ENCODE assay signal across 20 cellular contexts in genomic region chr16:50842013-50842505, GRCh38.
DNase-seq lines count a peak whose midpoint lies in the region; ATAC-seq and TF ChIP-seq lines count a peak whose summit lies in the region.
"Had no signal": no experiment of that assay in that cellular context is flagged by ENCODE, and none has a peak within 500 bp of the region (broad histone marks: within the 10 kb centered on the region; RNA-seq: fewer than 3 reads in every experiment).

No MANE protein-coding gene starts in this region.

- ATAC-seq in T-cell (replicated peaks in 1 of 4), result no peak
- no peak for ATAC-seq in stimulated activated memory B cell treated with anti-CD40 and anti-IgM and Interleukin-4, amounts not matched to agents 10 μg/mL and 1 μg/mL and 100 μg/mL, for 72 hours
- no peak for ATAC-seq in HG02588 (IDR thresholded peaks at IDR 0.05; ENCODE audit: unreplicated experiment)

- intact Hi-C loops in activated CD4-positive, alpha-beta T cell treated with anti-CD3 and anti-CD28 coated beads, Interleukin-2, amount 10 ng/mL, durations not matched to agents 24 days and 14 days (cut with micrococcal nuclease), result no loop called here

- no peaks in the 10 kb centered on the region for H3K4me1 ChIP-seq in endodermal cell (ENCODE audit: control insufficient read depth, insufficient read depth, low read length)
- H3K4me1 ChIP-seq: foreskin keratinocyte had no signal

- no peaks in the 10 kb centered on the region for H3K9me3 Mint-ChIP-seq in activated CD4-positive, alpha-beta T cell treated with anti-CD3 and anti-CD28 coated beads, Interleukin-2, amount 10 ng/mL, durations not matched to agents 24 days and 14 days
- H3K9me3 Mint-ChIP-seq in T-cell, result no peaks in the 10 kb centered on the region
- H3K9me3 Mint-ChIP-seq in endodermal cell, result no peaks in the 10 kb centered on the region
- no peaks in the 10 kb centered on the region for H3K9me3 Mint-ChIP-seq in stimulated activated memory B cell treated with anti-CD40 and anti-IgM and Interleukin-4, amounts not matched to agents 10 μg/mL and 1 μg/mL and 100 μg/mL, for 72 hours
- H3K9me3 Mint-ChIP-seq: activated naive CD4-positive, alpha-beta T cell treated with anti-CD3 and anti-CD28 coated beads, Interleukin-2, amount 50 U/mL, for 72 hours; mesothelial cell of epicardium; nephron progenitor cell; T-helper 1 cell treated with Interleukin-12 subunit alpha and Interleukin-12 subunit beta and Interleukin-4 antibody, amounts not matched to agents 30 μg/mL and 1 μg/mL, for 36 hours had no signal

- peaks cover 17% of the 10 kb centered on the region for H3K4me1 Mint-ChIP-seq in activated CD4-positive, alpha-beta T cell treated with anti-CD3 and anti-CD28 coated beads, Interleukin-2, amount 10 ng/mL, durations not matched to agents 24 days and 14 days
- peaks cover 17 to 27% (median 19%) of the 10 kb centered on the region in 3 donors for H3K4me1 Mint-ChIP-seq in T-cell
- H3K4me1 Mint-ChIP-seq in endodermal cell, result peaks cover 12% of the 10 kb centered on the region
- H3K4me1 Mint-ChIP-seq in stimulated activated memory B cell treated with anti-CD40 and anti-IgM and Interleukin-4, amounts not matched to agents 10 μg/mL and 1 μg/mL and 100 μg/mL, for 72 hours, result peaks cover 22% of the 10 kb centered on the region
- H3K4me1 Mint-ChIP-seq: mesothelial cell of epicardium had no signal

- H3K27ac Mint-ChIP-seq in activated CD4-positive, alpha-beta T cell treated with anti-CD3 and anti-CD28 coated beads, Interleukin-2, amount 10 ng/mL, durations not matched to agents 24 days and 14 days, result no peak overlapping the region
- H3K27ac Mint-ChIP-seq in T-cell (no peak overlapping the region), endodermal cell (no peak overlapping the region)
- H3K27ac Mint-ChIP-seq in stimulated activated memory B cell treated with anti-CD40 and anti-IgM and Interleukin-4, amounts not matched to agents 10 μg/mL and 1 μg/mL and 100 μg/mL, for 72 hours, result no peak overlapping the region
- H3K27ac Mint-ChIP-seq: mesothelial cell of epicardium; nephron progenitor cell; T-helper 1 cell treated with Interleukin-12 subunit alpha and Interleukin-12 subunit beta and Interleukin-4 antibody, amounts not matched to agents 30 μg/mL and 1 μg/mL, for 36 hours had no signal

- DNase-seq in activated CD4-positive, alpha-beta T cell treated with anti-CD3 and anti-CD28 coated beads, Interleukin-2, amount 10 ng/mL, durations not matched to agents 24 days and 14 days, result no peak
- no peak for DNase-seq in activated CD4-positive, alpha-beta T cell treated with anti-CD3 and anti-CD28 coated beads for 4 hours
- DNase-seq in T-cell (no peak), endodermal cell (peak; percentile 47), DMS79 treated with DMSO at 0.1 percent for 48 hours (lab: John Stamatoyannopoulos, UW) (no peak), cerebellar nuclear complex (lab: John Stamatoyannopoulos, UW) (no peak)
- DNase-seq: effector CD4-positive, alpha-beta T cell; foreskin keratinocyte; NCI-H2171; nephron progenitor cell; testis had no signal

- no peak for TF ChIP-seq CTCF in endodermal cell (conservative IDR thresholded peaks at IDR 0.05)

- POLR2A ChIA-PET in T-cell (lab: Charles Lee), result no interaction called here

- no peak overlapping the region for H3K4me3 ChIP-seq in endodermal cell (ENCODE audit: low read length)
- H3K4me3 ChIP-seq: GM12878, SJSA1 had no signal

- H3K36me3 Mint-ChIP-seq in activated CD4-positive, alpha-beta T cell treated with anti-CD3 and anti-CD28 coated beads, Interleukin-2, amount 10 ng/mL, durations not matched to agents 24 days and 14 days (ENCODE audit: low read depth), result no peaks in the 10 kb centered on the region
- H3K36me3 Mint-ChIP-seq in T-cell (no peaks in the 10 kb centered on the region), endodermal cell (ENCODE audit: low read depth) (no peaks in the 10 kb centered on the region)
- H3K36me3 Mint-ChIP-seq in stimulated activated memory B cell treated with anti-CD40 and anti-IgM and Interleukin-4, amounts not matched to agents 10 μg/mL and 1 μg/mL and 100 μg/mL, for 72 hours, result no peaks in the 10 kb centered on the region
- H3K36me3 Mint-ChIP-seq: activated naive CD4-positive, alpha-beta T cell treated with anti-CD3 and anti-CD28 coated beads, Interleukin-2, amount 50 U/mL, for 72 hours; mesothelial cell of epicardium had no signal

- H3K27me3 ChIP-seq in endodermal cell (ENCODE audit: control insufficient read depth, insufficient read depth, low read length, poor library complexity, severe bottlenecking), result peaks cover 7% of the 10 kb centered on the region
- H3K27me3 ChIP-seq: SJSA1, testis had no signal

- no peaks in the 10 kb centered on the region for H3K9me3 ChIP-seq in endodermal cell (ENCODE audit: control insufficient read depth, low read length)
- H3K9me3 ChIP-seq: SJSA1, testis had no signal

- H3K9ac ChIP-seq in endodermal cell (ENCODE audit: extremely low read depth, low read length, poor library complexity, severe bottlenecking), result no peak overlapping the region

- CTCF ChIA-PET in T-cell (lab: Charles Lee), result interaction anchor here in 1 of 2 donors (1.2 kb wide), 1 partner anchor 17 kb away, joined by 3 read pairs; no protein-coding TSS in a partner anchor

- H3K27me3 Mint-ChIP-seq in activated CD4-positive, alpha-beta T cell treated with anti-CD3 and anti-CD28 coated beads, Interleukin-2, amount 10 ng/mL, durations not matched to agents 24 days and 14 days, result peaks cover 39% of the 10 kb centered on the region
- H3K27me3 Mint-ChIP-seq in T-cell, result peaks cover 0 to 9% of the 10 kb centered on the region in 2 donors
- H3K27me3 Mint-ChIP-seq in endodermal cell (ENCODE audit: insufficient read depth), result peaks cover 12% of the 10 kb centered on the region
- peaks cover 56% of the 10 kb centered on the region for H3K27me3 Mint-ChIP-seq in stimulated activated memory B cell treated with anti-CD40 and anti-IgM and Interleukin-4, amounts not matched to agents 10 μg/mL and 1 μg/mL and 100 μg/mL, for 72 hours

- H3K27ac ChIP-seq in endodermal cell (ENCODE audit: low read depth, low read length), result no peak overlapping the region
- H3K27ac ChIP-seq: 22Rv1, foreskin keratinocyte, SJSA1, testis, VCaP had no signal

- H3K4me3 Mint-ChIP-seq in activated CD4-positive, alpha-beta T cell treated with anti-CD3 and anti-CD28 coated beads, Interleukin-2, amount 10 ng/mL, durations not matched to agents 24 days and 14 days, result peak overlapping the region; percentile 55
- peak overlapping the region in 2 of 3 donors; percentile 29 to 83 for H3K4me3 Mint-ChIP-seq in T-cell
- no peak overlapping the region for H3K4me3 Mint-ChIP-seq in endodermal cell
- H3K4me3 Mint-ChIP-seq in stimulated activated memory B cell treated with anti-CD40 and anti-IgM and Interleukin-4, amounts not matched to agents 10 μg/mL and 1 μg/mL and 100 μg/mL, for 72 hours, result peak overlapping the region; percentile 4
- H3K4me3 Mint-ChIP-seq: T-helper 1 cell treated with Interleukin-12 subunit alpha and Interleukin-12 subunit beta and Interleukin-4 antibody, amounts not matched to agents 30 μg/mL and 1 μg/mL, for 36 hours had no signal

- no peaks in the 10 kb centered on the region for H3K36me3 ChIP-seq in endodermal cell (ENCODE audit: control insufficient read depth, insufficient read depth, low read length)
- H3K36me3 ChIP-seq: SJSA1 had no signal

- 79 to 91% methylated on average over 8 to 17 of the region's 17 CpGs for WGBS in endodermal cell (ENCODE audit: insufficient coverage in 1 of 2, insufficient read length in 1 of 2), 2 experiments
